1 cellular context compared by ENCODE assay signal in genomic region chr7:108548141-108548896, GRCh38.
TF ChIP-seq lines count a peak whose summit lies in the region.

No MANE protein-coding gene starts in this region.

TF ChIP-seq in K562, 482 proteins besides CTCF, POLR2A, EP300 and RAD21:
- TF ChIP-seq CBX3 (IDR thresholded peaks at IDR 0.05; ENCODE audit: borderline replicate concordance in 1 of 2, low read length in 2 of 2) (peak in 1 of 2 experiments; percentile 24; a peak in 1 of 3 replicates), ZNF766 (CRISPR knock-in tag; conservative IDR thresholded peaks at IDR 0.05) (0 out of 2 replicates have a peak, but pooled peaks have one; percentile 48), ZNF431 (CRISPR knock-in tag; IDR thresholded peaks at IDR 0.05) (peak; percentile 99), CHAMP1 (IDR thresholded peaks at IDR 0.05) (peak; percentile 38; the same call in 1 of the 2 replicates), TRIM24 (IDR thresholded peaks at IDR 0.05) (peak; percentile 27 to 39; a peak in 2 of 4 replicates)
